ENCODE assay signal across 2 cellular contexts in the genomic region with DNA sequence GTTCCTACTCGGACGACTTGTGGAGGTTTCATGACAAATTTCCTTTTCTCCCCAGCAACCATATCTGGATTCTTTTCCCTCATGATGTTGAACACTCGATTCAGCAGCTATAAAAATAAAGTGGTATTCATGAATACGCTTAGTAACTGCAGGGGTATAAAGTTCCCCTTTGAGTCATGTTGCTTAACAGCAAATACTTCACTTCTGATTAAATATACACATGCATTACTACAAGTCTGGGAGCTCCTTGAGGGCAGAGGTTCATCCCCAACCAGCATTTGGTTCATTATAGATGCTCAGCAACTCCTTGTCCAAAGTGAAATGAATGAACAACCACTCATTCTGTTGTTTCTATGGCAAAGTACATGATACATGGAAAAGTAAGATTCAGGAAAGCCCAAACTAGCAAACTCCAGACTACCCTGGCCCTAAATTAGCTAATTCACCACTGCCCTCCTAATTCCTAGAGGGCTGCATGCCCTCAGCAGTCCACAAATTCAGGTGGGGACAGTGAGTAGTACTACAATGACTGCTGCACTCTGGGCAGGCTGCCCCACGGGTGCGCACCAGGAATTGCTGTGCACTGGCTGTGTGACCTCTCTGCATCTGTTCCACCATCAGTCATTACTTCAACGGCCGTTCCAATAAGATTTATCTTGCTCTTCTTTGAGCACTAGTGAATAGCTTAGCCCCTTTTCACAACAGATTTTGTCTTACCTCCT.
TF ChIP-seq lines count a peak whose summit lies in the region.

No MANE protein-coding gene starts in this region.

TF ChIP-seq in HepG2, 621 proteins besides CTCF, POLR2A, EP300 and RAD21 (continues in another document):
- TF ChIP-seq CBFB (CRISPR knock-in tag; IDR thresholded peaks at IDR 0.05) (no peak), ZNF7 (CRISPR knock-in tag; IDR thresholded peaks at IDR 0.05) (no peak), ZNF567 (CRISPR knock-in tag; IDR thresholded peaks at IDR 0.05; ENCODE audit: borderline replicate concordance) (no peak), ZNF768 (CRISPR knock-in tag; IDR thresholded peaks at IDR 0.05) (peak; percentile 38; the same call in 1 of the 2 replicates), SSRP1 (CRISPR knock-in tag; IDR thresholded peaks at IDR 0.05) (0 out of 2 replicates have a peak, but pooled peaks have one; percentile 66), KDM3A (CRISPR knock-in tag; IDR thresholded peaks at IDR 0.05; ENCODE audit: low read depth) (no peak), RBM22 (optimal IDR thresholded peaks at IDR 0.05; ENCODE audit: low read length) (peak; percentile 91), ZZZ3 (CRISPR knock-in tag; IDR thresholded peaks at IDR 0.05; ENCODE audit: borderline replicate concordance) (0 out of 2 replicates have a peak, but pooled peaks have one; percentile 34), GLI4 (CRISPR knock-in tag; IDR thresholded peaks at IDR 0.05; ENCODE audit: borderline replicate concordance) (no peak)
- TF ChIP-seq, protein P1, sequence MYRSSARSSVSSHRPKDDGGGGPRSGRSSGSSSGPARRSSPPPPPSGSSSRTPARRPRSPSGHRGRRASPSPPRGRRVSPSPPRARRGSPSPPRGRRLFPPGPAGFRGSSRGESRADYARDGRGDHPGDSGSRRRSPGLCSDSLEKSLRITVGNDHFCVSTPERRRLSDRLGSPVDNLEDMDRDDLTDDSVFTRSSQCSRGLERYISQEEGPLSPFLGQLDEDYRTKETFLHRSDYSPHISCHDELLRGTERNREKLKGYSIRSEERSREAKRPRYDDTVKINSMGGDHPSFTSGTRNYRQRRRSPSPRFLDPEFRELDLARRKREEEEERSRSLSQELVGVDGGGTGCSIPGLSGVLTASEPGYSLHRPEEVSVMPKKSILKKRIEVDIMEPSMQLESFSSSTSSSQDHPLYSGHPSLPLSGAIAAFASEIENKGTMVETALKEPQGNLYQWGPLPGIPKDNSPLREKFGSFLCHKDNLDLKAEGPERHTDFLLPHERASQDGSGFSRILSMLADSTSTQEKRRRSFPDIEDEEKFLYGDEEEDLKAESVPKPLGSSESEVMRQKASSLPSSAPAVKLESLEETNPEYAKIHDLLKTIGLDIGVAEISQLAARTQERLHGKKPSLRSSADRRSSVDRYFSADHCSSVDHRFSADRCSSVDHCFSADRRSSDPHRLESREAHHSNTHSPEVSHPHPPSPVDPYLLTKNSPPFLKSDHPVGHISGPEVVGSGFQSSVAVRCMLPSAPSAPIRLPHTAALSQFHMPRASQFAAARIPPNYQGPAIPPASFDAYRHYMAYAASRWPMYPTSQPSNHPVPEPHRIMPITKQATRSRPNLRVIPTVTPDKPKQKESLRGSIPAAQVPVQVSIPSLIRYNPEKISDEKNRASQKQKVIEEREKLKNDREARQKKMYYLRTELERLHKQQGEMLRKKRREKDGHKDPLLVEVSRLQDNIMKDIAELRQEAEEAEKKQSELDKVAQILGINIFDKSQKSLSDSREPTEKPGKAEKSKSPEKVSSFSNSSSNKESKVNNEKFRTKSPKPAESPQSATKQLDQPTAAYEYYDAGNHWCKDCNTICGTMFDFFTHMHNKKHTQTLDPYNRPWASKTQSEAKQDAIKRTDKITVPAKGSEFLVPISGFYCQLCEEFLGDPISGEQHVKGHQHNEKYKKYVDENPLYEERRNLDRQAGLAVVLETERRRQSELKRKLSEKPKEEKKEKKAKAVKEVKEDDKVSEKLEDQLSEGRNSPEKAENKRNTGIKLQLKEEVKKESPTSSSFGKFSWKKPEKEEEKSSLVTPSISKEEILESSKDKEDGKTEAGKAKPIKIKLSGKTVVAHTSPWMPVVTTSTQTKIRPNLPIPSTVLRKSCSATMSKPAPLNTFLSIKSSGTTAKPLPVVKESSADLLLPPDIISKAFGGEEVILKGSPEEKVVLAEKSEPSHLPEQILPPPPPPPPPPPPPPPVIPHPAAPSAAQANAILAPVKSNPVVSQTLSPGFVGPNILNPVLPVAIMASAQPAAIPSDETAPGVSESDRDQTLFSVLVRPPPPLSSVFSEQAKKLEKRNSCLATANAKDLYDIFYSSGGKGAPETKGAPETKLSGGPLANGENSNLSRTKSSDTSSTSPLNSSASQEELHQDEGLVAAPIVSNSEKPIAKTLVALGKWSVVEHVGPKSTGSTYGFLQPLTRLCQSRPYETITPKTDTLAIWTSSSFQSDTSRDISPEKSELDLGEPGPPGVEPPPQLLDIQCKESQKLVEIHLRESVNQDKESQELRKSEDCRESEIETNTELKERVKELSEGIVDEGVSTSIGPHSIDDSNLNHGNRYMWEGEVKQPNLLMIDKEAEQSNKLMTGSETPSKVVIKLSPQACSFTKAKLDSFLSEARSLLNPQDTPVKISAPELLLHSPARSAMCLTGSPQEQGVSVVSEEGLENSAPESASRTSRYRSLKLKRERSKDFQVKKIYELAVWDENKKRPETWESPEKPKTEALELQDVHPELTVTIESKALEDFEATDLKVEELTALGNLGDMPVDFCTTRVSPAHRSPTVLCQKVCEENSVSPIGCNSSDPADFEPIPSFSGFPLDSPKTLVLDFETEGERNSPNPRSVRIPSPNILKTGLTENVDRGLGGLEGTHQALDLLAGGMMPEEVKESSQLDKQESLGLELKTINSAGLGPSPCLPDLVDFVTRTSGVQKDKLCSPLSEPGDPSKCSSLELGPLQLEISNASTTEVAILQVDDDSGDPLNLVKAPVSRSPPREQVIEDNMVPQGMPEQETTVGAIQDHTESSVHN (CRISPR knock-in tag; IDR thresholded peaks at IDR 0.05): no peak
- TF ChIP-seq, protein P2, sequence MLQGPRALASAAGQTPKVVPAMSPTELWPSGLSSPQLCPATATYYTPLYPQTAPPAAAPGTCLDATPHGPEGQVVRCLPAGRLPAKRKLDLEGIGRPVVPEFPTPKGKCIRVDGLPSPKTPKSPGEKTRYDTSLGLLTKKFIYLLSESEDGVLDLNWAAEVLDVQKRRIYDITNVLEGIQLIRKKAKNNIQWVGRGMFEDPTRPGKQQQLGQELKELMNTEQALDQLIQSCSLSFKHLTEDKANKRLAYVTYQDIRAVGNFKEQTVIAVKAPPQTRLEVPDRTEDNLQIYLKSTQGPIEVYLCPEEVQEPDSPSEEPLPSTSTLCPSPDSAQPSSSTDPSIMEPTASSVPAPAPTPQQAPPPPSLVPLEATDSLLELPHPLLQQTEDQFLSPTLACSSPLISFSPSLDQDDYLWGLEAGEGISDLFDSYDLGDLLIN (CRISPR knock-in tag; IDR thresholded peaks at IDR 0.05; ENCODE audit: borderline replicate concordance): no peak
- TF ChIP-seq, protein P3, sequence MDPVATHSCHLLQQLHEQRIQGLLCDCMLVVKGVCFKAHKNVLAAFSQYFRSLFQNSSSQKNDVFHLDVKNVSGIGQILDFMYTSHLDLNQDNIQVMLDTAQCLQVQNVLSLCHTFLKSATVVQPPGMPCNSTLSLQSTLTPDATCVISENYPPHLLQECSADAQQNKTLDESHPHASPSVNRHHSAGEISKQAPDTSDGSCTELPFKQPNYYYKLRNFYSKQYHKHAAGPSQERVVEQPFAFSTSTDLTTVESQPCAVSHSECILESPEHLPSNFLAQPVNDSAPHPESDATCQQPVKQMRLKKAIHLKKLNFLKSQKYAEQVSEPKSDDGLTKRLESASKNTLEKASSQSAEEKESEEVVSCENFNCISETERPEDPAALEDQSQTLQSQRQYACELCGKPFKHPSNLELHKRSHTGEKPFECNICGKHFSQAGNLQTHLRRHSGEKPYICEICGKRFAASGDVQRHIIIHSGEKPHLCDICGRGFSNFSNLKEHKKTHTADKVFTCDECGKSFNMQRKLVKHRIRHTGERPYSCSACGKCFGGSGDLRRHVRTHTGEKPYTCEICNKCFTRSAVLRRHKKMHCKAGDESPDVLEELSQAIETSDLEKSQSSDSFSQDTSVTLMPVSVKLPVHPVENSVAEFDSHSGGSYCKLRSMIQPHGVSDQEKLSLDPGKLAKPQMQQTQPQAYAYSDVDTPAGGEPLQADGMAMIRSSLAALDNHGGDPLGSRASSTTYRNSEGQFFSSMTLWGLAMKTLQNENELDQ (CRISPR knock-in tag; IDR thresholded peaks at IDR 0.05; ENCODE audit: borderline replicate concordance): no peak

TF ChIP-seq in H1, 55 proteins besides CTCF, POLR2A, EP300 and RAD21:
- TF ChIP-seq, protein P4, sequence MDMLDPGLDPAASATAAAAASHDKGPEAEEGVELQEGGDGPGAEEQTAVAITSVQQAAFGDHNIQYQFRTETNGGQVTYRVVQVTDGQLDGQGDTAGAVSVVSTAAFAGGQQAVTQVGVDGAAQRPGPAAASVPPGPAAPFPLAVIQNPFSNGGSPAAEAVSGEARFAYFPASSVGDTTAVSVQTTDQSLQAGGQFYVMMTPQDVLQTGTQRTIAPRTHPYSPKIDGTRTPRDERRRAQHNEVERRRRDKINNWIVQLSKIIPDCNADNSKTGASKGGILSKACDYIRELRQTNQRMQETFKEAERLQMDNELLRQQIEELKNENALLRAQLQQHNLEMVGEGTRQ (IDR thresholded peaks at IDR 0.05; ENCODE audit: low read length): no peak
- 0 out of 2 replicates have a peak, but pooled peaks have one; percentile 24 for TF ChIP-seq POLR2AphosphoS5 (IDR thresholded peaks at IDR 0.05; ENCODE audit: low read depth, low read length)
